In the genomic region with DNA sequence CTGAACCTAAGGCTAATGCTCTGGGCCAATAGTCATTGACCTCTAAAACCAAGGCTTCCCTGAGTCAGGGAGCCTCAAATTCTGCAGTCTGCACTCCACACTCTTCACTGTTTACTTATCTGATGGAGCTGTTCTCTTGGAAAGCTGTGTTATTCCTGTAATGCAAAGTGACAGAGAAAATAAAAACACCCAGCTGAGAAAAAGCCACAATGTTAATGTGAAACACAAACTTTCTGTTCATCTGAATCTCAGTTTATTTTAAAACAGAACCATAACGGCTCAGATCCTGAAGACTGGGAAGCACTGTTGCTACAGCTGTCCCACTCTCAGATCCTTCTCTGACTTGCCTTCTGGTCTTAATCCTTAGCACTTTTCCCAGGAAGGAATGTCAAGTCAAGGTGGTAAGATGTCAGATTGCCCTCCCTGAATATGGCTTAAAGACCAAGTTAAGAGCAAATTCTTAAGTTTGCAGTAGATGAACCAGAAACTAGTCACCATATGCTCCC, we compare ENCODE assay signal across 26 cellular contexts.
DNase-seq lines count a peak whose midpoint lies in the region; ATAC-seq, FAIRE-seq and TF ChIP-seq lines count a peak whose summit lies in the region.
"Had no signal": no experiment of that assay in that cellular context is flagged by ENCODE, and none has a peak within 500 bp of the region (broad histone marks: within the 10 kb centered on the region; RNA-seq: fewer than 3 reads in every experiment).

No MANE protein-coding gene starts in this region.

- POLR2A ChIA-PET in activated CD4-positive, alpha-beta memory T cell treated with anti-CD3 and anti-CD28 coated beads, Interleukin-2, amount 10 ng/mL, durations not matched to agents 7 days and 5 days (lab: Charles Lee): no interaction called here

- H3K27me3 Mint-ChIP-seq in activated CD4-positive, alpha-beta memory T cell treated with anti-CD3 and anti-CD28 coated beads, Interleukin-2, amount 10 ng/mL, durations not matched to agents 7 days and 5 days: no peaks in the 10 kb centered on the region
- H3K27me3 Mint-ChIP-seq: B cell had no signal

- no peaks in the 10 kb centered on the region for H3K36me3 Mint-ChIP-seq in activated CD4-positive, alpha-beta memory T cell treated with anti-CD3 and anti-CD28 coated beads, Interleukin-2, amount 10 ng/mL, durations not matched to agents 7 days and 5 days (ENCODE audit: low read depth)
- H3K36me3 Mint-ChIP-seq: CD8-positive, alpha-beta T cell had no signal

- CTCF ChIA-PET in activated CD4-positive, alpha-beta memory T cell treated with anti-CD3 and anti-CD28 coated beads, Interleukin-2, amount 10 ng/mL, durations not matched to agents 7 days and 5 days (lab: Charles Lee): no interaction called here

- H3K9me3 Mint-ChIP-seq in activated CD4-positive, alpha-beta memory T cell treated with anti-CD3 and anti-CD28 coated beads, Interleukin-2, amount 10 ng/mL, durations not matched to agents 7 days and 5 days: no peaks in the 10 kb centered on the region
- H3K9me3 Mint-ChIP-seq: CD8-positive, alpha-beta T cell had no signal

- DNase-seq in DMS 273 (lab: John Stamatoyannopoulos, UW; ENCODE audit: unreplicated experiment) (peak; percentile 7), DMS 273 treated with DMSO at 0.1 percent for 48 hours (lab: John Stamatoyannopoulos, UW) (no peak), M059J (ENCODE audit: low read depth) (peak; percentile 39), astrocyte of the spinal cord (ENCODE audit: low read depth, low spot score) (peak; percentile 50), putamen (ENCODE audit: low spot score) (no peak)
- DNase-seq in activated CD4-positive, alpha-beta memory T cell treated with anti-CD3 and anti-CD28 coated beads, Interleukin-2, amount 10 ng/mL, durations not matched to agents 7 days and 5 days: no peak
- DNase-seq: Caco-2; CD8-positive, alpha-beta T cell; DND-41; H7; Karpas-422; MV-4-11; NCI-H1105 treated with DMSO at 0.1 percent for 48 hours; NCI-H2029; NCI-H446 treated with DMSO at 0.1 percent for 48 hours; NCI-H526; NCI-H82; PC-9; RPMI8226; SHP77 treated with DMSO at 0.1 percent for 48 hours; SK-N-SH had no signal

- FAIRE-seq in islet of Langerhans (lab: Jason Lieb, UNC): peak; percentile 79
- FAIRE-seq: GM12892, HepG2 had no signal

- no peaks in the 10 kb centered on the region for H3K4me1 Mint-ChIP-seq in activated CD4-positive, alpha-beta memory T cell treated with anti-CD3 and anti-CD28 coated beads, Interleukin-2, amount 10 ng/mL, durations not matched to agents 7 days and 5 days

- no peak overlapping the region for H3K4me3 ChIP-seq in astrocyte of the spinal cord (ENCODE audit: low read depth, low read length)
- H3K4me3 ChIP-seq: PC-9 had no signal

- ATAC-seq in HG03139 (IDR thresholded peaks at IDR 0.05; ENCODE audit: unreplicated experiment): no peak
- ATAC-seq: CD8-positive, alpha-beta T cell; HepG2 had no signal

- H3K27ac Mint-ChIP-seq in activated CD4-positive, alpha-beta memory T cell treated with anti-CD3 and anti-CD28 coated beads, Interleukin-2, amount 10 ng/mL, durations not matched to agents 7 days and 5 days: no peak overlapping the region
- H3K27ac Mint-ChIP-seq: B cell; CD8-positive, alpha-beta T cell had no signal

- TF ChIP-seq CTCF in astrocyte of the spinal cord (IDR thresholded peaks at IDR 0.05; ENCODE audit: low read depth, low read length): no peak

- no peak overlapping the region for H3K4me3 Mint-ChIP-seq in activated CD4-positive, alpha-beta memory T cell treated with anti-CD3 and anti-CD28 coated beads, Interleukin-2, amount 10 ng/mL, durations not matched to agents 7 days and 5 days
- H3K4me3 Mint-ChIP-seq: B cell; CD8-positive, alpha-beta T cell had no signal

- in situ Hi-C loops in astrocyte of the spinal cord (cut with HindIII; ENCODE audit: low sequenced_read_pairs): no loop called here

Comparison
In these comparisons a context has a peak if more than half of its experiments do, and no peak if none do; other contexts are left out.
1. DNase-seq: peak in DMS 273 (single experiment), M059J (single experiment) and astrocyte of the spinal cord (single experiment); none in DMS 273 treated with DMSO at 0.1 percent for 48 hours (single experiment), putamen (single experiment) and activated CD4-positive, alpha-beta memory T cell treated with anti-CD3 and anti-CD28 coated beads, Interleukin-2, amount 10 ng/mL, durations not matched to agents 7 days and 5 days (single experiment).